Comparison of ENCODE assay signal across 25 cellular contexts in genomic region chr16:30110661-30111060, GRCh38. TPM values are rescaled to one million over a fixed set of nuclear protein-coding genes. Genes with fewer than 3 reads are reported as not detected.
DNase-seq lines count a peak whose midpoint lies in the region; ATAC-seq lines count a peak whose summit lies in the region.
"Had no signal": no experiment of that assay in that cellular context is flagged by ENCODE, and none has a peak within 500 bp of the region (broad histone marks: within the 10 kb centered on the region; RNA-seq: fewer than 3 reads in every experiment).

No MANE protein-coding gene starts in this region.

- no peak for ATAC-seq in GM21367 (IDR thresholded peaks at IDR 0.05; ENCODE audit: unreplicated experiment)
- ATAC-seq: naive thymus-derived CD4-positive, alpha-beta T cell; Right ventricle myocardium inferior; stimulated activated naive CD8-positive, alpha-beta T cell treated with anti-CD3 and anti-CD28 coated beads, Interleukin-15, amount 100 ng/mL, for 72 hours had no signal

- peak; percentile 45 for DNase-seq in A172 (ENCODE audit: low spot score)
- peak; percentile 34 for DNase-seq in HCEC 1CT
- DNase-seq in amniotic epithelial cell (ENCODE audit: low read depth): peak; percentile 10
- peak; percentile 30 for DNase-seq in iris pigment epithelial cell (ENCODE audit: low read depth)
- DNase-seq in NOMO-1 (lab: John Stamatoyannopoulos, UW; ENCODE audit: unreplicated experiment in 2 of 2): no peak
- no peak for DNase-seq in NCI-H1105 treated with DMSO at 0.1 percent for 48 hours (lab: John Stamatoyannopoulos, UW)
- DNase-seq in caudate nucleus (lab: John Stamatoyannopoulos, UW): no peak
- DNase-seq: activated CD4-positive, alpha-beta T cell treated with anti-CD3 and anti-CD28 coated beads for 4 hours; activated CD8-positive, alpha-beta memory T cell treated with anti-CD3 and anti-CD28 coated beads for 24 hours; activated effector memory CD4-positive, alpha-beta T cell treated with anti-CD3 and anti-CD28 coated beads, Interleukin-2, amount 50 U/mL, for 16 hours; activated naive CD8-positive, alpha-beta T cell treated with anti-CD3 and anti-CD28 coated beads, Interleukin-2, amount 10 ng/mL, durations not matched to agents 7 days and 5 days; BE2C; DND-41; naive thymus-derived CD4-positive, alpha-beta T cell; NCI-H1417; NCI-H2081; NCI-H345; OCI-M1; stimulated activated CD8-positive, alpha-beta memory T cell treated with anti-CD3 and anti-CD28 coated beads, Interleukin-4, amount 100 ng/mL, for 48 hours; stimulated activated naive CD8-positive, alpha-beta T cell treated with anti-CD3 and anti-CD28 coated beads, Interleukin-15, amount 100 ng/mL, for 72 hours; thyroid gland had no signal

- H3K27ac ChIP-seq in caudate nucleus (ENCODE audit: low read depth, low read length): no peak overlapping the region
- H3K27ac ChIP-seq: skin epidermis, thyroid gland, VCaP had no signal

RNA-seq across cellular contexts. Expression of gene GDPD3, which starts 2.7 kb away (rescaled TPM):
- 1.8 and 2.8 TPM in 2 replicates for total RNA-seq in A172 (2014; rRNA removed; shearing (Covaris generic))

RNA-seq across cellular contexts. Expression of gene MAPK3, which starts 12.4 kb away (rescaled TPM):
- 34.4 and 46.6 TPM in 2 replicates for total RNA-seq in A172 (2014; rRNA removed; shearing (Covaris generic))

RNA-seq across cellular contexts. Expression of gene YPEL3, which starts 14.6 kb away (rescaled TPM):
- 2.9 and 7.5 TPM in 2 replicates for total RNA-seq in A172 (2014; rRNA removed; shearing (Covaris generic))

RNA-seq across cellular contexts. Expression of gene TBX6, which starts 18.9 kb away (rescaled TPM):
- not detected in 2 replicates for total RNA-seq in A172 (2014; rRNA removed; shearing (Covaris generic))

RNA-seq across cellular contexts. Expression of gene PPP4C, which starts 34.9 kb away (rescaled TPM):
- 185 and 215 TPM in 2 replicates for total RNA-seq in A172 (2014; rRNA removed; shearing (Covaris generic))

Comparison
In these comparisons a context has a peak if more than half of its experiments do, and no peak if none do; other contexts are left out.
1. DNase-seq: peak in A172 (single experiment), HCEC 1CT (single experiment), amniotic epithelial cell (single experiment) and iris pigment epithelial cell (single experiment); none in NOMO-1 (0 of 2), NCI-H1105 treated with DMSO at 0.1 percent for 48 hours (single experiment) and caudate nucleus (0 of 61).